ENCODE assay signal across 14 cellular contexts in genomic region chr1:245978915-245979314, GRCh38.
DNase-seq lines count a peak whose midpoint lies in the region; ATAC-seq and TF ChIP-seq lines count a peak whose summit lies in the region.
"Had no signal": no experiment of that assay in that cellular context is flagged by ENCODE, and none has a peak within 500 bp of the region (broad histone marks: within the 10 kb centered on the region; RNA-seq: fewer than 3 reads in every experiment).

No MANE protein-coding gene starts in this region.

- H3K23ac ChIP-seq in IMR-90 (ENCODE audit: low read depth, low read length): no peak overlapping the region

- H4K91ac ChIP-seq in IMR-90 (ENCODE audit: insufficient read depth, low read depth, low read length): peak overlapping the region; percentile 4; the same call in 1 of the 2 replicates

- no peaks in the 10 kb centered on the region for H3K27me3 ChIP-seq in IMR-90 (ENCODE audit: control insufficient read depth, insufficient read depth, low read length)
- H3K27me3 ChIP-seq in A673 (replicated peaks; ENCODE audit: insufficient read depth, low read depth, low read length, poor library complexity): no peaks in the 10 kb centered on the region
- H3K27me3 ChIP-seq: BLaER1 had no signal

- H2BK120ac ChIP-seq in IMR-90 (ENCODE audit: low read depth, low read length): peak overlapping the region; percentile 71; the same call in 1 of the 2 replicates

- H2BK15ac ChIP-seq in IMR-90 (ENCODE audit: low read depth, low read length): peak overlapping the region; percentile 57; the same call in 2 of the 3 replicates

- no peak for TF ChIP-seq CTCF in IMR-90 (conservative IDR thresholded peaks at IDR 0.05; ENCODE audit: low read depth, low read length)
- TF ChIP-seq CTCF in choroid plexus epithelial cell (conservative IDR thresholded peaks at IDR 0.05; ENCODE audit: low read depth, low read length): no peak
- TF ChIP-seq CTCF in A673 (conservative IDR thresholded peaks at IDR 0.05; ENCODE audit: low read depth, low read length): no peak

- no peaks in the 10 kb centered on the region for H3K79me1 ChIP-seq in IMR-90 (ENCODE audit: low read depth in 1 of 2, low read length in 2 of 2)

- TF ChIP-seq POLR2A in IMR-90 (IDR thresholded peaks at IDR 0.05; ENCODE audit: low read depth, low read length): no peak

- TF ChIP-seq RAD21 in IMR-90 (IDR thresholded peaks at IDR 0.05; ENCODE audit: low read length): no peak

- H2BK5ac ChIP-seq in IMR-90 (ENCODE audit: low read depth, low read length, poor library complexity, severe bottlenecking): no peak overlapping the region

- dilution Hi-C loops in IMR-90 (cut with HindIII; ENCODE audit: low sequenced_read_pairs, unreplicated experiment): no loop called here

- H3K4me1 ChIP-seq in IMR-90 (ENCODE audit: control insufficient read depth, insufficient read depth, low read length) (peaks cover 13% of the 10 kb centered on the region), A673 (ENCODE audit: insufficient read depth, low read length, poor library complexity, severe bottlenecking) (no peaks in the 10 kb centered on the region)
- H3K4me1 ChIP-seq: BLaER1 had no signal

- 0 out of 2 replicates have a peak overlapping the region, but pooled peaks have one; percentile 71 for H2BK20ac ChIP-seq in IMR-90 (ENCODE audit: low read depth, low read length)

- H4K20me1 ChIP-seq in IMR-90 (ENCODE audit: insufficient read depth, low read length): no peaks in the 10 kb centered on the region
- H4K20me1 ChIP-seq: BLaER1 had no signal

- no peaks in the 10 kb centered on the region for H3K36me3 ChIP-seq in IMR-90 (ENCODE audit: control insufficient read depth, insufficient read depth, low read length)
- no peaks in the 10 kb centered on the region for H3K36me3 ChIP-seq in A673 (ENCODE audit: insufficient read depth, low read length, poor library complexity, severe bottlenecking)
- H3K36me3 ChIP-seq: BLaER1 had no signal

- H3K9me3 ChIP-seq in IMR-90 (ENCODE audit: control insufficient read depth, insufficient read depth, low read length): no peaks in the 10 kb centered on the region
- H3K9me3 ChIP-seq in A673 (ENCODE audit: low read depth, low read length, poor library complexity, severe bottlenecking): no peaks in the 10 kb centered on the region
- H3K9me3 ChIP-seq: BLaER1 had no signal

- DNase-seq in COLO829 (ENCODE audit: low spot score) (peak; percentile 89), IMR-90 (peak; percentile 66), choroid plexus epithelial cell (ENCODE audit: low read depth) (peak; percentile 54), putamen (ENCODE audit: low spot score) (peak; percentile 15), A673 (ENCODE audit: low spot score) (no peak), NCI-H1048 (lab: John Stamatoyannopoulos, UW) (no peak), activated gamma-delta T cell treated with Interleukin-2 at 50 U/mL for 16 hours (no peak)
- DNase-seq: DMS 273 treated with DMSO at 0.1 percent for 48 hours, NCI-H146, NCI-H2081 treated with DMSO at 0.1 percent for 48 hours, NCI-H2227 treated with DMSO at 0.1 percent for 48 hours, NCI-H524 treated with DMSO at 0.1 percent for 48 hours, RPMI8226 had no signal

- no peak overlapping the region; the same call in 1 of the 2 replicates for H4K5ac ChIP-seq in IMR-90 (ENCODE audit: low read depth, low read length)

- peak overlapping the region; percentile 37; the same call in 1 of the 2 replicates for H2AK5ac ChIP-seq in IMR-90 (ENCODE audit: low read depth, low read length)

- no peak overlapping the region for H3K9ac ChIP-seq in IMR-90 (ENCODE audit: low read depth, low read length)
- H3K9ac ChIP-seq: BLaER1 had no signal

- ATAC-seq in IMR-90 (ENCODE audit: low read depth): peak; percentile 72

- BruUV-seq in IMR-90 (replicated peaks; lab: Mats Ljungman, UMichigan) (no TSS peak), A673 (replicated peaks; lab: Mats Ljungman, UMichigan) (no TSS peak)

- CTCF ChIA-PET in IMR-90 (lab: Yijun Ruan, JAX) (interaction anchor here (0.5 kb wide), 1 partner anchor 462 kb away, joined by 6 read pairs; no protein-coding TSS in a partner anchor), A673 (lab: Charles Lee) (no interaction called here)

- H4K8ac ChIP-seq in IMR-90 (ENCODE audit: low read depth in 2 of 2, low read length in 2 of 2): no peak overlapping the region; a peak in 1 of 4 replicates

- no peak overlapping the region for H3K4ac ChIP-seq in IMR-90 (ENCODE audit: low read depth, low read length)

- H3K56ac ChIP-seq in IMR-90 (ENCODE audit: extremely low read depth, insufficient read depth, low read length): no peak overlapping the region

- intact Hi-C loops in IMR-90 (cut with micrococcal nuclease) (no loop called here), A673 (cut with micrococcal nuclease; ENCODE audit: unreplicated experiment) (no loop called here)

- POLR2A ChIA-PET in IMR-90 (lab: Charles Lee; ENCODE audit: unreplicated experiment) (no interaction called here), A673 (lab: Charles Lee; ENCODE audit: low non-redundant PET) (no interaction called here)

- H3K27ac ChIP-seq in IMR-90 (ENCODE audit: insufficient read depth, low read length): no peak overlapping the region
- H3K27ac ChIP-seq in A673 (ENCODE audit: low read depth, low read length, poor library complexity, severe bottlenecking): no peak overlapping the region
- H3K27ac ChIP-seq: BLaER1 had no signal

- WGBS in IMR-90 (ENCODE audit: extremely low coverage in 2 of 2, insufficient read length in 1 of 2), 2 experiments: no CpG with 5 or more reads among the region's 3 CpGs

- H2AFZ ChIP-seq in IMR-90 (replicated peaks; ENCODE audit: low read length, poor library complexity): no peak overlapping the region

- H2AK9ac ChIP-seq in IMR-90 (replicated peaks; ENCODE audit: low read depth, low read length, poor library complexity): no peak overlapping the region

- H3K4me3 ChIP-seq in IMR-90 (ENCODE audit: insufficient read depth, low read depth, low read length) (no peak overlapping the region), choroid plexus epithelial cell (ENCODE audit: low read depth, low read length) (no peak overlapping the region), A673 (ENCODE audit: low read depth, low read length, poor library complexity, severe bottlenecking) (no peak overlapping the region)
- H3K4me3 ChIP-seq: BLaER1 had no signal

- in situ Hi-C loops in IMR-90 (cut with MboI; ENCODE audit: low sequenced_read_pairs): no loop called here

- peaks cover 10% of the 10 kb centered on the region; the same call in 1 of the 2 replicates for H3K9me1 ChIP-seq in IMR-90 (ENCODE audit: insufficient read depth, low read length)

- H3K4me2 ChIP-seq in IMR-90 (ENCODE audit: low read depth, low read length): no peak overlapping the region; the same call in 1 of the 2 replicates
- H3K4me2 ChIP-seq: BLaER1 had no signal

- peak overlapping the region; percentile 64; the same call in 1 of the 2 replicates for H3K18ac ChIP-seq in IMR-90 (ENCODE audit: low read depth, low read length)

- peak overlapping the region; percentile 60; the same call in 1 of the 2 replicates for H3K14ac ChIP-seq in IMR-90 (replicated peaks; ENCODE audit: low read depth, low read length)

TF ChIP-seq in IMR-90, 13 proteins besides CTCF, POLR2A, EP300 and RAD21:
- TF ChIP-seq RFX5 (IDR thresholded peaks at IDR 0.05; ENCODE audit: low read depth, low read length) (no peak), MAFK (IDR thresholded peaks at IDR 0.05; ENCODE audit: low read depth, low read length) (no peak), SMC3 (IDR thresholded peaks at IDR 0.05; ENCODE audit: low read depth, low read length) (no peak), CEBPB (IDR thresholded peaks at IDR 0.05; ENCODE audit: low read depth, low read length) (0 out of 2 replicates have a peak, but pooled peaks have one; percentile 21), BHLHE40 (IDR thresholded peaks at IDR 0.05; ENCODE audit: low read depth, low read length) (no peak), RCOR1 (IDR thresholded peaks at IDR 0.05; ENCODE audit: insufficient replicate concordance, low read length) (no peak), FOS (IDR thresholded peaks at IDR 0.05; ENCODE audit: low read depth, low read length) (peak; percentile 68)

Comparison
In these comparisons a context has a peak if more than half of its experiments do, and no peak if none do; other contexts are left out.
1. DNase-seq: peak in COLO829 (single experiment), IMR-90 (single experiment), choroid plexus epithelial cell (single experiment) and putamen (single experiment); none in A673 (single experiment), NCI-H1048 (single experiment) and activated gamma-delta T cell treated with Interleukin-2 at 50 U/mL for 16 hours (single experiment).